Comparison of ENCODE assay signal across 8 cellular contexts in the genomic region with DNA sequence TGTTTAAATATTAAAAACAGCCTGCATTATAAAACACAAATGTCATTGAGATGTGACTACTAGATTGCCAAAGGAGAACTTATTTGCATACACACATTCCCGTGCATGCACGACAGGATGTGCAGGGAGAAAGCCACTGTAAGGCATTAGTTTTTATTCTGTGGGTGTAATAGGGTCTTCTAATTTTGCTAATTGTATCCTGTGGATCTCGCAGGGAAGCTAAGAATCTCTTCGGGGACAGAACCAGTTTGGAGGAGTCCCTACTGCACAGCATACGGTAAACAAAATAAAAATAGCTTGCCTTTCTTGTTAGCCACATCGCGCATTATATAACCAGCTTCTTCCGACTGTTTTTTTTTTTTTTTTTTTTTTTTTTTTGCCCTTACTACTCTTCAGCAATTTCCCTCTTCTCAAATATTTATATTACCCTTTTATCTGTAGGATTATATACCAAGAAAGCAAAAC. TPM values are rescaled to one million over a fixed set of nuclear protein-coding genes. Genes with fewer than 3 reads are reported as not detected.
DNase-seq lines count a peak whose midpoint lies in the region; ATAC-seq and TF ChIP-seq lines count a peak whose summit lies in the region.

No MANE protein-coding gene starts in this region.

- peaks cover 5% of the 10 kb centered on the region; the same call in 1 of the 2 replicates for H4K20me1 ChIP-seq in DOHH2 (ENCODE audit: control insufficient read depth, insufficient read depth, low read depth, low read length)

- no peak overlapping the region for H2BK12ac ChIP-seq in mesenchymal stem cell (ENCODE audit: low read length in 2 of 2)

- ATAC-seq in HG02623 (IDR thresholded peaks at IDR 0.05; ENCODE audit: unreplicated experiment), result no peak

- TF ChIP-seq CTCF in DOHH2 (IDR thresholded peaks at IDR 0.05; ENCODE audit: low read depth, low read length, poor library complexity, severe bottlenecking) (no peak), NB4 (IDR thresholded peaks at IDR 0.05; ENCODE audit: low read depth, low read length) (no peak)

- no peak overlapping the region for H2AFZ ChIP-seq in mesenchymal stem cell (ENCODE audit: low read depth, low read length)

- H3K27me3 ChIP-seq in DOHH2 (ENCODE audit: control insufficient read depth, low read length), result peaks cover 12% of the 10 kb centered on the region
- no peaks in the 10 kb centered on the region for H3K27me3 ChIP-seq in mesenchymal stem cell (ENCODE audit: control insufficient read depth in 1 of 2, insufficient read depth in 1 of 2, low read length in 2 of 2)

- no peak overlapping the region for H2BK120ac ChIP-seq in mesenchymal stem cell (ENCODE audit: low read depth, low read length)

- peak overlapping the region in 1 of 2 experiments; percentile 78 for H3K14ac ChIP-seq in mesenchymal stem cell (ENCODE audit: low read length in 2 of 2)

- H3K23ac ChIP-seq in mesenchymal stem cell (ENCODE audit: low read length in 2 of 2), result no peak overlapping the region

- no peaks in the 10 kb centered on the region for H3K9me2 ChIP-seq in DOHH2 (replicated peaks; ENCODE audit: control insufficient read depth, low read length)

- H3K4me2 ChIP-seq in DOHH2 (ENCODE audit: low read length) (peak overlapping the region; percentile 85), mesenchymal stem cell (ENCODE audit: low read length, poor library complexity, severe bottlenecking) (peak overlapping the region; percentile 82)

- H2AK5ac ChIP-seq in mesenchymal stem cell (ENCODE audit: low read length, severe bottlenecking), result no peak overlapping the region

- H3K4ac ChIP-seq in mesenchymal stem cell (ENCODE audit: low read depth in 1 of 2, low read length in 2 of 2), result peak overlapping the region in 1 of 2 experiments; percentile 67

- no peak overlapping the region for H4K91ac ChIP-seq in mesenchymal stem cell (ENCODE audit: low read length)

- peak overlapping the region; percentile 91 for H3K4me3 ChIP-seq in DOHH2 (ENCODE audit: low read length)
- peak overlapping the region; percentile 69 for H3K4me3 ChIP-seq in NB4 (ENCODE audit: low read depth, low read length)
- H3K4me3 ChIP-seq in mesenchymal stem cell (ENCODE audit: insufficient read depth in 1 of 2, low read depth in 1 of 2, low read length in 2 of 2), result peak overlapping the region; percentile 81 to 90
- peak overlapping the region; percentile 99 for H3K4me3 ChIP-seq in urinary bladder (ENCODE audit: low read depth, low read length)

- H3K9ac ChIP-seq in mesenchymal stem cell (ENCODE audit: low read length), result peak overlapping the region; percentile 94

- H3K4me1 ChIP-seq in DOHH2 (ENCODE audit: control insufficient read depth, low read length), result peaks cover 28% of the 10 kb centered on the region
- H3K4me1 ChIP-seq in mesenchymal stem cell (ENCODE audit: control insufficient read depth, insufficient read depth, low read depth, low read length), result peaks cover 6% of the 10 kb centered on the region
- H3K4me1 ChIP-seq in urinary bladder (ENCODE audit: insufficient read depth), result peaks cover 1% of the 10 kb centered on the region

- H3K79me1 ChIP-seq in mesenchymal stem cell (replicated peaks; ENCODE audit: low read length, poor library complexity, severe bottlenecking), result peaks cover 5% of the 10 kb centered on the region

- no peak overlapping the region for H4K8ac ChIP-seq in mesenchymal stem cell (ENCODE audit: low read length)

- H2BK5ac ChIP-seq in mesenchymal stem cell (ENCODE audit: low read depth, low read length, poor library complexity, severe bottlenecking), result no peak overlapping the region

- no peaks in the 10 kb centered on the region for H3K9me3 ChIP-seq in DOHH2 (ENCODE audit: control insufficient read depth, insufficient read depth, low read length)
- H3K9me3 ChIP-seq in mesenchymal stem cell (ENCODE audit: control insufficient read depth, low read length), result no peaks in the 10 kb centered on the region

- H3F3A ChIP-seq in DOHH2 (ENCODE audit: control insufficient read depth, insufficient read depth), result peaks cover 17% of the 10 kb centered on the region

- 2% methylated on average over 8 of the region's 8 CpGs for WGBS in mesenchymal stem cell
- WGBS in urinary bladder, result under 1% methylated on average over 8 of the region's 8 CpGs

- DNase-seq in NB4 (ENCODE audit: low read depth) (peak; percentile 57), cerebellar cortex (ENCODE audit: low spot score) (peak; percentile 73), mesenchymal stem cell (peak; percentile 60), UCSD-AML1 (lab: John Stamatoyannopoulos, UW; ENCODE audit: unreplicated experiment) (no peak), NCI-H146 (lab: John Stamatoyannopoulos, UW) (no peak)

- no peak for TF ChIP-seq POLR2A in NB4 (IDR thresholded peaks at IDR 0.05; ENCODE audit: extremely low read depth, insufficient read length)

- H3K27ac ChIP-seq in DOHH2 (ENCODE audit: low read depth, low read length) (no peak overlapping the region), mesenchymal stem cell (ENCODE audit: low read length, poor library complexity, severe bottlenecking) (peak overlapping the region; percentile 84), urinary bladder (ENCODE audit: low read depth) (peak overlapping the region; percentile 97)

- H2BK15ac ChIP-seq in mesenchymal stem cell (ENCODE audit: low read depth, poor library complexity, severe bottlenecking), result no peak overlapping the region

- H3K79me2 ChIP-seq in DOHH2 (ENCODE audit: control insufficient read depth, low read length), result peaks cover 9% of the 10 kb centered on the region; the same call in 1 of the 2 replicates

- H3K18ac ChIP-seq in mesenchymal stem cell (ENCODE audit: low read depth in 1 of 2, low read length in 2 of 2), result no peak overlapping the region

- H3K36me3 ChIP-seq in DOHH2 (ENCODE audit: control insufficient read depth, low read length), result no peaks in the 10 kb centered on the region
- H3K36me3 ChIP-seq in mesenchymal stem cell (ENCODE audit: control insufficient read depth in 1 of 2, insufficient read depth in 2 of 2, low read depth in 1 of 2, low read length in 2 of 2), result peaks cover 0 to 6% of the 10 kb centered on the region in 2 experiments
- H3K36me3 ChIP-seq in urinary bladder (ENCODE audit: insufficient read depth), result no peaks in the 10 kb centered on the region

RNA-seq across cellular contexts. Expression of a gene that starts 2.0 kb away (rescaled TPM):
- 16.8 TPM for polyA plus RNA-seq in mesenchymal stem cell (2013, experiment 1 of 2)
- polyA plus RNA-seq in mesenchymal stem cell (2013, experiment 2 of 2), result 16.0 TPM
- 137 TPM for total RNA-seq in urinary bladder
- polyA plus RNA-seq in urinary bladder, result 15.8 TPM

Comparison
In these comparisons a context has a peak if more than half of its experiments do, and no peak if none do; other contexts are left out.
1. DNase-seq: peak in NB4 (single experiment), cerebellar cortex (single experiment) and mesenchymal stem cell (single experiment); none in UCSD-AML1 (single experiment) and NCI-H146 (single experiment).
2. Peak in every context shown above with its lines, with median percentiles within 50 percentile points of each other: H3K4me3 ChIP-seq.